ENCODE assay signal across 8 cellular contexts in the genomic region with DNA sequence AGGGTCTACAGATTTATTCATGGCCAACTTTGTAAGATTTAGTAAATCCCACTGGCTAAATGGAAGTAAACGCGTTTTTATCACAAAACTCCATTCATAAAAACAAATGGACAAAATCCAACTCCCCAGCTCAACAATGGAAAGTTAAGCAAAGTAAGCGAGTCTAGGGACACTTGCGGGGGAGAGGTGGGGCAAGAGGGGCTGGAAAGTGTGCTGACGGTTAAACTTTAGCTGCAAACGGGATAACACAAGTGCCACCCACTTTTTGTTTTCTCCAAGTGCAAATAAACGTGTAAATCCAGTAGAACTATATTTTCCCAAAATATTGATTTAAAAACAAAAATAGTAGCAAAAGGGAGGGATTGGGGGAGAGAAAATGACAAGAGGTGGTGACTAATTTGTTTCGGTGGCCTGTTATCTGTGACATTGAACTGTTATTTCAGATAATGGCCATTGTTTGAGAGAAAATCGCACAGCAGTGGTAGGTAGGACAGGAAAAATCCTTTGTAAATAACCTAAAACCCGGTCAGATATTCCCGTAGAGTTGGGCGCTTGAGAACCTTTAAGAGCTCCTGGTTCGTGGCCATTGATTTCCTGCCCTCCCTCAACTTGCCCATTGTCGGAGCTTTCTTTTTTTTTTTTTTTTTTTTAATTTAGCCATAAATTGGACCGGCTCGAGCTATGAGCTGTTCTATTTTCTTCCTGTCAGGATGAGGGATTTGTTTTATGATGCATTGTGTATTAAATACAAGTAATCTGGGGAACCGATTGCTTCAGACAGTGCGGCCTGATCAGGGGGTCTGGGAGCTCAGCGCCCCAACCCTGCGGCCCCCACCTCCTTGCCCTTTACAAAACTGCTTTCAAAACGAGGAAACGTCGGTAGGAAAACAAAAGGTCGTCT.
A peak's percentile ranks its signal among the peaks of the same experiment; 100 is the strongest.
DNase-seq lines count a peak whose midpoint lies in the region; ATAC-seq and TF ChIP-seq lines count a peak whose summit lies in the region.

No MANE protein-coding gene starts in this region.

- H3K27me3 Mint-ChIP-seq in stimulated activated naive CD8-positive, alpha-beta T cell treated with anti-CD3 and anti-CD28 coated beads, Interleukin-15, amount 100 ng/mL, for 72 hours: peaks cover 66% of the 10 kb centered on the region

- no peak overlapping the region for H2AFZ ChIP-seq in OCI-LY7 (ENCODE audit: low read length)

- TF ChIP-seq CTCF in WI38 (IDR thresholded peaks at IDR 0.05; ENCODE audit: low read depth, low read length): no peak
- TF ChIP-seq CTCF in OCI-LY7 (conservative IDR thresholded peaks at IDR 0.05; ENCODE audit: low read length): no peak

- H3K36me3 ChIP-seq in iPS-20b (ENCODE audit: insufficient read depth, low read depth, low read length) (no peaks in the 10 kb centered on the region), OCI-LY7 (ENCODE audit: insufficient read depth, low read length) (no peaks in the 10 kb centered on the region)

- H3K27me3 ChIP-seq in iPS-20b (ENCODE audit: insufficient read depth, low read length): peaks cover 72% of the 10 kb centered on the region

- no peak overlapping the region for H3K27ac Mint-ChIP-seq in stimulated activated naive CD8-positive, alpha-beta T cell treated with anti-CD3 and anti-CD28 coated beads, Interleukin-15, amount 100 ng/mL, for 72 hours

- no peaks in the 10 kb centered on the region for H3K79me2 ChIP-seq in OCI-LY7 (ENCODE audit: insufficient read depth, low read depth, low read length)

- peaks cover 19% of the 10 kb centered on the region; the same call in 1 of the 2 replicates for H3K4me1 ChIP-seq in iPS-20b (ENCODE audit: insufficient read depth, low read length)
- no peaks in the 10 kb centered on the region for H3K4me1 ChIP-seq in OCI-LY7 (ENCODE audit: insufficient read depth, low read length, poor library complexity, severe bottlenecking)

- no peak overlapping the region for H3K9ac ChIP-seq in iPS-20b (ENCODE audit: low read depth, low read length)

- POLR2A ChIA-PET in OCI-LY7 (lab: Charles Lee): interaction anchor here (0.6 to 1.2 kb wide), 9 partner anchors 10 to 1327 kb away, joined by 3 to 4 read pairs (median 3); no protein-coding TSS in a partner anchor

- H3K4me3 Mint-ChIP-seq in stimulated activated naive CD8-positive, alpha-beta T cell treated with anti-CD3 and anti-CD28 coated beads, Interleukin-15, amount 100 ng/mL, for 72 hours: peak overlapping the region in 1 of 2 donors; percentile 66

- H3K9me3 Mint-ChIP-seq in stimulated activated naive CD8-positive, alpha-beta T cell treated with anti-CD3 and anti-CD28 coated beads, Interleukin-15, amount 100 ng/mL, for 72 hours: no peaks in the 10 kb centered on the region

- peaks cover 29% of the 10 kb centered on the region for H3K4me1 Mint-ChIP-seq in stimulated activated naive CD8-positive, alpha-beta T cell treated with anti-CD3 and anti-CD28 coated beads, Interleukin-15, amount 100 ng/mL, for 72 hours

- CTCF ChIA-PET in OCI-LY7 (lab: Charles Lee; ENCODE audit: unreplicated experiment): no interaction called here

- BruUV-seq in OCI-LY7 (replicated peaks; lab: Mats Ljungman, UMichigan): no TSS peak

- H4K20me1 ChIP-seq in OCI-LY7 (ENCODE audit: insufficient read depth, low read length): no peaks in the 10 kb centered on the region; the same call in 1 of the 2 replicates

- H3K27ac ChIP-seq in iPS-20b (ENCODE audit: low read length) (no peak overlapping the region), OCI-LY7 (ENCODE audit: low read depth, low read length, poor library complexity, severe bottlenecking) (no peak overlapping the region)

- H3K9me3 ChIP-seq in iPS-20b (ENCODE audit: insufficient read depth, low read depth, low read length) (no peaks in the 10 kb centered on the region), OCI-LY7 (ENCODE audit: low read length) (no peaks in the 10 kb centered on the region)

- no peak overlapping the region for H3K4me2 ChIP-seq in OCI-LY7 (ENCODE audit: low read length)

- H3K4me3 ChIP-seq in WI38 (ENCODE audit: low read depth, low read length) (peak overlapping the region; percentile 59), iPS-20b (ENCODE audit: low read length) (peak overlapping the region; percentile 76), OCI-LY7 (ENCODE audit: low read depth, low read length, poor library complexity, severe bottlenecking) (no peak overlapping the region)

- no peaks in the 10 kb centered on the region for H3K9me2 ChIP-seq in OCI-LY7 (ENCODE audit: insufficient read depth, low read length)

- peak; percentile 15 for ATAC-seq in stimulated activated naive CD8-positive, alpha-beta T cell treated with anti-CD3 and anti-CD28 coated beads, Interleukin-15, amount 100 ng/mL, for 72 hours
- no peak for ATAC-seq in stimulated activated naive CD8-positive, alpha-beta T cell treated with anti-CD3 and anti-CD28 coated beads, Interleukin-15, Interleukin-2, amounts not matched to agents 100 U/mL and 50 U/mL, for 24 hours

- intact Hi-C loops in OCI-LY7 (cut with micrococcal nuclease; ENCODE audit: unreplicated experiment): loop anchor here (2.0 to 10.0 kb wide), 3 partner anchors 516 to 934 kb away; partner anchors contain the start of gene MECOM

- no peak for DNase-seq in stimulated activated naive CD8-positive, alpha-beta T cell treated with anti-CD3 and anti-CD28 coated beads, Interleukin-15, amount 100 ng/mL, for 72 hours
- no peak for DNase-seq in stimulated activated naive CD8-positive, alpha-beta T cell treated with anti-CD3 and anti-CD28 coated beads, Interleukin-15, Interleukin-2, amounts not matched to agents 100 U/mL and 50 U/mL, for 24 hours
- DNase-seq in NCI-H524 (lab: John Stamatoyannopoulos, UW) (no peak), OCI-LY7 (ENCODE audit: low spot score) (no peak), NCI-H226 (no peak), putamen (ENCODE audit: low spot score) (no peak)
